8 cellular contexts compared by ENCODE assay signal in genomic region chr4:11929080-11929479, GRCh38.
"Had no signal": no experiment of that assay in that cellular context is flagged by ENCODE, and none has a peak within 500 bp of the region (broad histone marks: within the 10 kb centered on the region; RNA-seq: fewer than 3 reads in every experiment).

No MANE protein-coding gene starts in this region.

- H3K4me3 ChIP-seq: GM23248 had no signal

- H3K4me2 ChIP-seq: KMS-11 had no signal

- H3K27ac ChIP-seq: GM23248, KMS-11 had no signal

- FAIRE-seq: H54, HTR-8/SVneo had no signal

- DNase-seq: GM23248, GOT3, H9, HCEC 1CT, KBM-7 had no signal

- H3K9ac ChIP-seq: GM23248, KMS-11 had no signal

- H2AFZ ChIP-seq: GM23248 had no signal
